In genomic region chr19:3612901-3613741, GRCh38 we compare ENCODE assay signal across 1 cellular context.
TF ChIP-seq lines count a peak whose summit lies in the region.

No MANE protein-coding gene starts in this region.

TF ChIP-seq in K562, 482 proteins besides CTCF, POLR2A, EP300 and RAD21 (continued from another document and continues in another):
- TF ChIP-seq ZNF318 (IDR thresholded peaks at IDR 0.05; ENCODE audit: borderline replicate concordance in 1 of 2, low read depth in 1 of 2) (no peak), THAP12 (CRISPR knock-in tag; IDR thresholded peaks at IDR 0.05) (no peak), CREBBP (IDR thresholded peaks at IDR 0.05; ENCODE audit: low read depth, low read length) (no peak), ARNT (IDR thresholded peaks at IDR 0.05) (no peak), SIN3A (IDR thresholded peaks at IDR 0.05; ENCODE audit: borderline replicate concordance in 2 of 2, control insufficient read depth in 1 of 2, low read depth in 2 of 2, low read length in 2 of 2) (peak in 1 of 2 experiments; percentile 39; a peak in 1 of 4 replicates), SIX5 (IDR thresholded peaks at IDR 0.05; ENCODE audit: borderline replicate concordance in 1 of 2, insufficient read depth in 1 of 2, low read depth in 1 of 2, low read length in 2 of 2) (no peak), ZNF253 (CRISPR knock-in tag; conservative IDR thresholded peaks at IDR 0.05) (no peak), POLR2AphosphoS2 (IDR thresholded peaks at IDR 0.05; ENCODE audit: low read length) (peak; percentile 72; the same call in 1 of the 2 replicates), FOXP4 (CRISPR knock-in tag; IDR thresholded peaks at IDR 0.05; ENCODE audit: borderline replicate concordance) (no peak), KDM4B (IDR thresholded peaks at IDR 0.05; ENCODE audit: borderline replicate concordance in 2 of 2, low read depth in 1 of 2) (no peak), ZBTB8A (IDR thresholded peaks at IDR 0.05; ENCODE audit: partially characterized antibody) (no peak), RBM15 (IDR thresholded peaks at IDR 0.05; ENCODE audit: insufficient read depth, low read length) (no peak), SMC3 (conservative IDR thresholded peaks at IDR 0.05; ENCODE audit: insufficient read depth, low read depth, low read length) (no peak), NCOA2 (IDR thresholded peaks at IDR 0.05; ENCODE audit: partially characterized antibody in 2 of 2) (no peak), MTA2 (IDR thresholded peaks at IDR 0.05; ENCODE audit: low read depth) (no peak), HNRNPK (IDR thresholded peaks at IDR 0.05; ENCODE audit: low read depth, low read length, poor library complexity, severe bottlenecking) (no peak), MLLT1 (IDR thresholded peaks at IDR 0.05) (no peak), ZBTB40 (IDR thresholded peaks at IDR 0.05) (no peak), ZBTB40 (CRISPR knock-in tag; IDR thresholded peaks at IDR 0.05) (no peak), USF1 (CRISPR knock-in tag; IDR thresholded peaks at IDR 0.05) (no peak), HNRNPLL (IDR thresholded peaks at IDR 0.05; ENCODE audit: low read depth, low read length, poor library complexity, severe bottlenecking) (peak; percentile 26), COPS2 (conservative IDR thresholded peaks at IDR 0.05) (no peak), TRIM28 (IDR thresholded peaks at IDR 0.05) (no peak), BMI1 (IDR thresholded peaks at IDR 0.05; ENCODE audit: low read length) (no peak), POLR2H (tag; IDR thresholded peaks at IDR 0.05; ENCODE audit: low read depth) (no peak), ARID3A (IDR thresholded peaks at IDR 0.05; ENCODE audit: borderline replicate concordance, low read depth, low read length) (no peak), CBX8 (IDR thresholded peaks at IDR 0.05; ENCODE audit: borderline replicate concordance, extremely low read depth, low read depth, low read length, poor library complexity, severe bottlenecking) (no peak), SAP30 (IDR thresholded peaks at IDR 0.05; ENCODE audit: borderline replicate concordance, insufficient read depth, low read depth, low read length, poor library complexity, severe bottlenecking) (no peak)
